In the genomic region with DNA sequence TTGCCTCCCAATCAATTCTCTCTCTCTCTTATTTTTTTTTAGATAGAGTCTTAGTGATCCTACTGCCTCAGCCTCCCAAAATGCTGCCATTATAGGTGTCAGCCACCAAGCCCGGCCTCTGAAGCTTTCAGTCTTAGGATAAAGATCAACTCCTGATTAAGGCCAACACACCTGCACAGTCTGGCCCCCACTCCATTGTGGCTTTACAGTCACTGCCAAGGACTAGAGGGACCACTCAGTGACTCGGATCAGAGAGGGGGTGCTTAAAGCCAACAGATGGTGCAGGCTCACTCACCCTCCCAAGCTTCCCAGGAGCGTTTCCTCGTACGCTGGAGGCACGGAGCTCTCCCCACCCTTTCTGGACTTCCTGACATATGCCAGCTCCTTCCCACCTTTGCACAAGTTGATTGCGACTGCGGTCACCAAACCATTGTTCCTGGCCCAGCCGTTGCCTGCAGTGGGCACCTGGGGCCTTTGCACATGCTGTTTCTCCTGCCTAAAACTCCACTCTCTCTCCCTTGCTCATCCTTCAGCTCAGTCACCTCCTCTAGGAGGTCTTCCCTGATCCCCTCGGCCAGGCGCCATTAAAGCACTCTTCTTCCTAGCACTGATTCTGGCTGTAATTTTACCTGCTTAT, we compare ENCODE assay signal across 19 cellular contexts. TPM values are rescaled to one million over a fixed set of nuclear protein-coding genes. Genes with fewer than 3 reads are reported as not detected.
"Had no signal": no experiment of that assay in that cellular context is flagged by ENCODE, and none has a peak within 500 bp of the region (broad histone marks: within the 10 kb centered on the region; RNA-seq: fewer than 3 reads in every experiment).

No MANE protein-coding gene starts in this region.

- H3K27ac Mint-ChIP-seq: activated naive CD8-positive, alpha-beta T cell treated with anti-CD3 and anti-CD28 coated beads, Interleukin-2, amount 10 ng/mL, durations not matched to agents 7 days and 5 days; immature natural killer cell; T-cell had no signal

- H3K4me3 Mint-ChIP-seq: activated naive CD8-positive, alpha-beta T cell treated with anti-CD3 and anti-CD28 coated beads, Interleukin-2, amount 10 ng/mL, durations not matched to agents 7 days and 5 days had no signal

- DNase-seq: activated CD4-positive, alpha-beta T cell treated with anti-CD3 and anti-CD28 coated beads for 1 hour; activated CD4-positive, alpha-beta T cell treated with anti-CD3 and anti-CD28 coated beads, Interleukin-2, amount 50 U/mL, for 48 hours; activated gamma-delta T cell treated with Interleukin-2 at 50 U/mL for 16 hours; activated naive CD8-positive, alpha-beta T cell treated with anti-CD3 and anti-CD28 coated beads, Interleukin-2, amount 10 ng/mL, durations not matched to agents 7 days and 5 days; anterior cingulate cortex; brain microvascular endothelial cell; effector memory CD4-positive, alpha-beta T cell; foreskin melanocyte; immature natural killer cell; midbrain; stimulated activated naive CD4-positive, alpha-beta T cell; T-cell; T1000 had no signal

- H3K9ac ChIP-seq: parathyroid adenoma, SK-N-SH had no signal

- H3K9me3 Mint-ChIP-seq: activated naive CD8-positive, alpha-beta T cell treated with anti-CD3 and anti-CD28 coated beads, Interleukin-2, amount 10 ng/mL, durations not matched to agents 7 days and 5 days; immature natural killer cell; T-cell had no signal

- H3K4me3 ChIP-seq: lung, tibial nerve had no signal

- H3K36me3 ChIP-seq: brain microvascular endothelial cell, tibial nerve had no signal

- H3K9me3 ChIP-seq: SK-N-SH, tibial nerve had no signal

- H3K27ac ChIP-seq: brain microvascular endothelial cell, epithelial cell of prostate, parathyroid adenoma, tibial nerve had no signal

- H3K36me3 Mint-ChIP-seq: activated naive CD8-positive, alpha-beta T cell treated with anti-CD3 and anti-CD28 coated beads, Interleukin-2, amount 10 ng/mL, durations not matched to agents 7 days and 5 days; immature natural killer cell; T-cell had no signal

- ATAC-seq: T-cell had no signal

RNA-seq across cellular contexts. Expression of gene CDH23, which starts 1.7 kb away (rescaled TPM):
- total RNA-seq: renal cortical epithelial cell had no signal
